Comparison of ENCODE assay signal across 39 cellular contexts in genomic region chr19:48287748-48288147, GRCh38. TPM values are rescaled to one million over a fixed set of nuclear protein-coding genes. Genes with fewer than 3 reads are reported as not detected.
"Had no signal": no experiment of that assay in that cellular context is flagged by ENCODE, and none has a peak within 500 bp of the region (broad histone marks: within the 10 kb centered on the region; RNA-seq: fewer than 3 reads in every experiment).

No MANE protein-coding gene starts in this region.

- H3K27ac ChIP-seq: ascending aorta, cardiac muscle cell, VCaP had no signal

- H3K27me3 Mint-ChIP-seq: activated naive CD4-positive, alpha-beta T cell treated with anti-CD3 and anti-CD28 coated beads, Interleukin-2, amount 50 U/mL, for 24 hours; brain had no signal

- H3K36me3 Mint-ChIP-seq: activated naive CD4-positive, alpha-beta T cell treated with anti-CD3 and anti-CD28 coated beads, Interleukin-2, amount 10 ng/mL, durations not matched to agents 7 days and 5 days had no signal

- ATAC-seq: activated CD4-positive, alpha-beta T cell treated with anti-CD3 and anti-CD28 coated beads for 36 hours; activated CD4-positive, CD25-positive, alpha-beta regulatory T cell treated with anti-CD3 and anti-CD28 coated beads, Interleukin-2, amount 50 U/mL, for 24 hours; activated CD8-positive, alpha-beta memory T cell treated with anti-CD3 and anti-CD28 coated beads, Interleukin-2, amount 10 ng/mL, durations not matched to agents 7 days and 5 days; activated CD8-positive, alpha-beta T cell treated with anti-CD3 and anti-CD28 coated beads, Interleukin-2, amount 10 ng/mL, durations not matched to agents 7 days and 5 days; activated naive CD8-positive, alpha-beta T cell treated with anti-CD3 and anti-CD28 coated beads, Interleukin-2, amount 50 U/mL, for 24 hours had no signal

- H3K36me3 ChIP-seq: ascending aorta had no signal

- H3K9me3 Mint-ChIP-seq: central memory CD8-positive, alpha-beta T cell had no signal

- FAIRE-seq: bronchial epithelial cell, TTC549 had no signal

- DNase-seq: activated CD4-positive, alpha-beta memory T cell treated with anti-CD3 and anti-CD28 coated beads, Interleukin-2, amount 10 ng/mL, durations not matched to agents 7 days and 5 days; activated CD4-positive, alpha-beta T cell treated with anti-CD3 and anti-CD28 coated beads for 1 hour; activated CD4-positive, alpha-beta T cell treated with anti-CD3 and anti-CD28 coated beads for 36 hours; activated CD4-positive, alpha-beta T cell treated with anti-CD3 and anti-CD28 coated beads for 48 hours; activated CD4-positive, alpha-beta T cell treated with anti-CD3 and anti-CD28 coated beads, Interleukin-2, amount 10 ng/mL, durations not matched to agents 7 days and 5 days; activated CD4-positive, alpha-beta T cell treated with anti-CD3 and anti-CD28 coated beads, Interleukin-2, amount 50 U/mL, for 48 hours; activated CD4-positive, CD25-positive, alpha-beta regulatory T cell; activated CD8-positive, alpha-beta memory T cell treated with anti-CD3 and anti-CD28 coated beads for 24 hours; activated CD8-positive, alpha-beta memory T cell treated with anti-CD3 and anti-CD28 coated beads, Interleukin-2, amount 10 ng/mL, durations not matched to agents 7 days and 5 days; activated CD8-positive, alpha-beta memory T cell treated with anti-CD3 and anti-CD28 coated beads, Interleukin-2, amount 50 U/mL, for 48 hours; activated CD8-positive, alpha-beta T cell treated with anti-CD3 and anti-CD28 coated beads, Interleukin-2, amount 10 ng/mL, durations not matched to agents 7 days and 5 days; activated effector memory CD4-positive, alpha-beta T cell treated with Interleukin-2 at 50 U/mL for 16 hours; activated gamma-delta T cell; activated naive CD4-positive, alpha-beta T cell treated with anti-CD3 and anti-CD28 coated beads, Interleukin-2, amount 10 ng/mL, durations not matched to agents 7 days and 5 days; activated naive CD4-positive, alpha-beta T cell treated with Interleukin-2 at 50 U/mL for 16 hours; activated naive CD8-positive, alpha-beta T cell treated with anti-CD3 and anti-CD28 coated beads, Interleukin-2, amount 10 ng/mL, durations not matched to agents 7 days and 5 days; activated naive CD8-positive, alpha-beta T cell treated with anti-CD3 and anti-CD28 coated beads, Interleukin-2, amount 50 U/mL, for 24 hours; activated T-cell treated with anti-CD3 and anti-CD28 coated beads, Interleukin-2, amount 50 U/mL, for 24 hours; activated T-cell treated with anti-CD3 and anti-CD28 coated beads, Interleukin-2, amount 50 U/mL, for 48 hours; amygdala; anterior cingulate cortex; caudate nucleus; cerebellar nuclear complex; T-helper 1 cell; T-helper 2 cell; T-helper 9 cell had no signal

- H3K27ac Mint-ChIP-seq: activated CD4-positive, alpha-beta memory T cell treated with anti-CD3 and anti-CD28 coated beads, Interleukin-2, amount 10 ng/mL, durations not matched to agents 7 days and 5 days; activated CD4-positive, alpha-beta T cell treated with anti-CD3 and anti-CD28 coated beads for 36 hours; activated CD4-positive, alpha-beta T cell treated with anti-CD3 and anti-CD28 coated beads, Interleukin-2, amount 10 ng/mL, durations not matched to agents 7 days and 5 days; activated CD8-positive, alpha-beta memory T cell treated with anti-CD3 and anti-CD28 coated beads, Interleukin-2, amount 10 ng/mL, durations not matched to agents 7 days and 5 days; activated CD8-positive, alpha-beta T cell treated with anti-CD3 and anti-CD28 coated beads, Interleukin-2, amount 10 ng/mL, durations not matched to agents 7 days and 5 days; activated naive CD4-positive, alpha-beta T cell treated with anti-CD3 and anti-CD28 coated beads, Interleukin-2, amount 10 ng/mL, durations not matched to agents 7 days and 5 days; activated naive CD4-positive, alpha-beta T cell treated with anti-CD3 and anti-CD28 coated beads, Interleukin-2, amount 50 U/mL, for 24 hours; activated naive CD8-positive, alpha-beta T cell; activated naive CD8-positive, alpha-beta T cell treated with anti-CD3 and anti-CD28 coated beads, Interleukin-2, amount 10 ng/mL, durations not matched to agents 7 days and 5 days; activated naive CD8-positive, alpha-beta T cell treated with anti-CD3 and anti-CD28 coated beads, Interleukin-2, amount 50 U/mL, for 24 hours; activated T-cell treated with anti-CD3 and anti-CD28 coated beads, Interleukin-2, amount 50 U/mL, for 24 hours; activated T-helper 2 cell treated with anti-CD3 and anti-CD28 coated beads, Interferon-gamma antibody, Interleukin-2, Interleukin-4, amounts not matched to agents 10 μg/mL and 5 μg/mL and 100 μg/mL, durations not matched to agents 14 hours and 24 hours and 36 hours; brain; T-helper 1 cell treated with Interleukin-12 subunit alpha and Interleukin-12 subunit beta and Interleukin-4 antibody, amounts not matched to agents 30 μg/mL and 1 μg/mL, for 36 hours; T-helper 2 cell treated with Interferon-gamma antibody and Interleukin-4, amounts not matched to agents 5 μg/mL and 100 μg/mL, for 36 hours had no signal

- H3K27me3 ChIP-seq: ascending aorta, cardiac muscle cell had no signal

- H3K4me3 Mint-ChIP-seq: activated CD4-positive, alpha-beta memory T cell treated with anti-CD3 and anti-CD28 coated beads, Interleukin-2, amount 10 ng/mL, durations not matched to agents 7 days and 5 days; activated CD4-positive, alpha-beta T cell treated with anti-CD3 and anti-CD28 coated beads for 36 hours; activated CD4-positive, alpha-beta T cell treated with anti-CD3 and anti-CD28 coated beads, Interleukin-2, amount 10 ng/mL, durations not matched to agents 7 days and 5 days; activated CD8-positive, alpha-beta memory T cell treated with anti-CD3 and anti-CD28 coated beads, Interleukin-2, amount 10 ng/mL, durations not matched to agents 7 days and 5 days; activated CD8-positive, alpha-beta T cell treated with anti-CD3 and anti-CD28 coated beads, Interleukin-2, amount 10 ng/mL, durations not matched to agents 7 days and 5 days; activated naive CD4-positive, alpha-beta T cell treated with anti-CD3 and anti-CD28 coated beads, Interleukin-2, amount 10 ng/mL, durations not matched to agents 7 days and 5 days; activated naive CD4-positive, alpha-beta T cell treated with anti-CD3 and anti-CD28 coated beads, Interleukin-2, amount 50 U/mL, for 24 hours; activated naive CD8-positive, alpha-beta T cell; activated naive CD8-positive, alpha-beta T cell treated with anti-CD3 and anti-CD28 coated beads, Interleukin-2, amount 10 ng/mL, durations not matched to agents 7 days and 5 days; activated naive CD8-positive, alpha-beta T cell treated with anti-CD3 and anti-CD28 coated beads, Interleukin-2, amount 50 U/mL, for 24 hours; activated T-cell treated with anti-CD3 and anti-CD28 coated beads, Interleukin-2, amount 50 U/mL, for 24 hours; brain; central memory CD8-positive, alpha-beta T cell; T-helper 1 cell treated with Interleukin-12 subunit alpha and Interleukin-12 subunit beta and Interleukin-4 antibody, amounts not matched to agents 30 μg/mL and 1 μg/mL, for 36 hours; T-helper 2 cell treated with Interferon-gamma antibody and Interleukin-4, amounts not matched to agents 5 μg/mL and 100 μg/mL, for 36 hours had no signal

- H3K4me3 ChIP-seq: ascending aorta, cardiac muscle cell had no signal

- H3K4me1 Mint-ChIP-seq: central memory CD8-positive, alpha-beta T cell had no signal

RNA-seq across cellular contexts. Expression of gene ZNF114, which starts 17.9 kb away (rescaled TPM):
- total RNA-seq: activated CD4-positive, alpha-beta T cell treated with anti-CD3 and anti-CD28 coated beads, Interleukin-2, amount 10 ng/mL, durations not matched to agents 7 days and 5 days; ascending aorta had no signal
